1 cellular context compared by ENCODE assay signal in genomic region chr2:242063364-242064249, GRCh38.
A peak's percentile ranks its signal among the peaks of the same experiment; 100 is the strongest.
TF ChIP-seq lines count a peak whose summit lies in the region.

No MANE protein-coding gene starts in this region.

TF ChIP-seq in GM23338, 12 proteins besides CTCF, POLR2A, EP300 and RAD21:
- TF ChIP-seq ZNF462 (CRISPR knock-in tag; IDR thresholded peaks at IDR 0.05) (peak; percentile 71), EZH2phosphoT487 (IDR thresholded peaks at IDR 0.05; ENCODE audit: unreplicated experiment) (no peak), REST (IDR thresholded peaks at IDR 0.05; ENCODE audit: unreplicated experiment) (no peak)
